In genomic region chr7:105019269-105019668, GRCh38 we compare ENCODE assay signal across 14 cellular contexts. TPM values are rescaled to one million over a fixed set of nuclear protein-coding genes. Genes with fewer than 3 reads are reported as not detected.
DNase-seq lines count a peak whose midpoint lies in the region; ATAC-seq and TF ChIP-seq lines count a peak whose summit lies in the region.
"Had no signal": no experiment of that assay in that cellular context is flagged by ENCODE, and none has a peak within 500 bp of the region (broad histone marks: within the 10 kb centered on the region; RNA-seq: fewer than 3 reads in every experiment).

No MANE protein-coding gene starts in this region.

- no peak overlapping the region for H3K4me3 ChIP-seq in esophagus muscularis mucosa
- H3K4me3 ChIP-seq: K562 had no signal

- no peaks in the 10 kb centered on the region for H3K9me3 ChIP-seq in esophagus muscularis mucosa

- ATAC-seq in T-cell (replicated peaks in 1 of 4) (no peak), GM19035 (IDR thresholded peaks at IDR 0.05; ENCODE audit: unreplicated experiment) (no peak), GM21360 (IDR thresholded peaks at IDR 0.05; ENCODE audit: unreplicated experiment) (no peak), HG03460 (IDR thresholded peaks at IDR 0.05; ENCODE audit: unreplicated experiment) (no peak)
- ATAC-seq in stimulated activated naive CD8-positive, alpha-beta T cell treated with anti-CD3 and anti-CD28 coated beads, Interleukin-15, amount 100 ng/mL, for 72 hours: no peak
- ATAC-seq: K562 had no signal

- H3K9me3 Mint-ChIP-seq in activated naive CD4-positive, alpha-beta T cell treated with anti-CD3 and anti-CD28 coated beads for 36 hours: no peaks in the 10 kb centered on the region
- no peaks in the 10 kb centered on the region for H3K9me3 Mint-ChIP-seq in T-cell
- H3K9me3 Mint-ChIP-seq in stimulated activated naive CD8-positive, alpha-beta T cell treated with anti-CD3 and anti-CD28 coated beads, Interleukin-15, amount 100 ng/mL, for 72 hours: no peaks in the 10 kb centered on the region

- H3K36me3 Mint-ChIP-seq in activated naive CD4-positive, alpha-beta T cell treated with anti-CD3 and anti-CD28 coated beads for 36 hours (ENCODE audit: low read depth): peaks cover 32% of the 10 kb centered on the region
- H3K36me3 Mint-ChIP-seq in T-cell: peaks cover 6% of the 10 kb centered on the region

- no peak overlapping the region for H3K27ac Mint-ChIP-seq in activated naive CD4-positive, alpha-beta T cell treated with anti-CD3 and anti-CD28 coated beads for 36 hours
- H3K27ac Mint-ChIP-seq in T-cell: peak overlapping the region in 1 of 2 donors; percentile 43
- no peak overlapping the region for H3K27ac Mint-ChIP-seq in stimulated activated naive CD8-positive, alpha-beta T cell treated with anti-CD3 and anti-CD28 coated beads, Interleukin-15, amount 100 ng/mL, for 72 hours

- peak overlapping the region; percentile 40 to 100 (median 45) for H3K27ac ChIP-seq in esophagus muscularis mucosa (replicated peaks in 1 of 4)

- no peaks in the 10 kb centered on the region for H3K27me3 Mint-ChIP-seq in activated naive CD4-positive, alpha-beta T cell treated with anti-CD3 and anti-CD28 coated beads for 36 hours (ENCODE audit: low read depth)
- no peaks in the 10 kb centered on the region for H3K27me3 Mint-ChIP-seq in T-cell
- no peaks in the 10 kb centered on the region for H3K27me3 Mint-ChIP-seq in stimulated activated naive CD8-positive, alpha-beta T cell treated with anti-CD3 and anti-CD28 coated beads, Interleukin-15, amount 100 ng/mL, for 72 hours

- H3K36me3 ChIP-seq in esophagus muscularis mucosa: no peaks in the 10 kb centered on the region

- peak overlapping the region; percentile 24 for H3K4me3 Mint-ChIP-seq in activated naive CD4-positive, alpha-beta T cell treated with anti-CD3 and anti-CD28 coated beads for 36 hours
- peak overlapping the region in 2 of 3 donors; percentile 59 to 97 for H3K4me3 Mint-ChIP-seq in T-cell
- peak overlapping the region; percentile 21 to 73 for H3K4me3 Mint-ChIP-seq in stimulated activated naive CD8-positive, alpha-beta T cell treated with anti-CD3 and anti-CD28 coated beads, Interleukin-15, amount 100 ng/mL, for 72 hours

- POLR2A ChIA-PET in T-cell (lab: Charles Lee): interaction anchor here (0.5 to 2.5 kb wide), 7 partner anchors 9 to 42 kb away, joined by 3 to 19 read pairs (median 4); no protein-coding TSS in a partner anchor

- no peaks in the 10 kb centered on the region for H3K27me3 ChIP-seq in esophagus muscularis mucosa

- TF ChIP-seq CTCF in esophagus muscularis mucosa (IDR thresholded peaks at IDR 0.05): no peak

- TF ChIP-seq POLR2A in esophagus muscularis mucosa (IDR thresholded peaks at IDR 0.05; ENCODE audit: low read depth): no peak

- intact Hi-C loops in activated naive CD4-positive, alpha-beta T cell treated with anti-CD3 and anti-CD28 coated beads for 36 hours (cut with micrococcal nuclease): no loop called here
- intact Hi-C loops in esophagus muscularis mucosa (cut with DNase I): no loop called here

- H3K4me1 Mint-ChIP-seq in activated naive CD4-positive, alpha-beta T cell treated with anti-CD3 and anti-CD28 coated beads for 36 hours (ENCODE audit: low read depth): peaks cover 53% of the 10 kb centered on the region
- peaks cover 65 to 70% (median 67%) of the 10 kb centered on the region in 3 donors for H3K4me1 Mint-ChIP-seq in T-cell
- peaks cover 57% of the 10 kb centered on the region for H3K4me1 Mint-ChIP-seq in stimulated activated naive CD8-positive, alpha-beta T cell treated with anti-CD3 and anti-CD28 coated beads, Interleukin-15, amount 100 ng/mL, for 72 hours

- DNase-seq in activated naive CD4-positive, alpha-beta T cell treated with anti-CD3 and anti-CD28 coated beads for 36 hours: no peak
- no peak for DNase-seq in activated naive CD4-positive, alpha-beta T cell (lab: John Stamatoyannopoulos, UW)
- no peak for DNase-seq in T-cell
- no peak for DNase-seq in esophagus muscularis mucosa (ENCODE audit: extremely low spot score)
- no peak for DNase-seq in stimulated activated naive CD8-positive, alpha-beta T cell treated with anti-CD3 and anti-CD28 coated beads, Interleukin-15, amount 100 ng/mL, for 72 hours
- DNase-seq: amygdala, DMS153, NCI-H1694 treated with DMSO at 0.1 percent for 48 hours, NCI-H82, SHP77 had no signal

- WGBS in esophagus muscularis mucosa: 41% methylated on average over 3 of the region's 3 CpGs

- TF ChIP-seq EP300 in esophagus muscularis mucosa (IDR thresholded peaks at IDR 0.05): no peak

- CTCF ChIA-PET in activated naive CD4-positive, alpha-beta T cell treated with anti-CD3 and anti-CD28 coated beads for 36 hours (lab: Charles Lee): interaction anchor here (0.6 kb wide), 1 partner anchor 504 kb away, joined by 3 read pairs; no protein-coding TSS in a partner anchor
- CTCF ChIA-PET in T-cell (lab: Charles Lee): interaction anchor here (0.5 to 8.8 kb wide), 6 partner anchors 9 to 418 kb away, joined by 3 to 196 read pairs (median 6); no protein-coding TSS in a partner anchor

- H3K4me1 ChIP-seq in esophagus muscularis mucosa: peaks cover 54 to 79% (median 77%) of the 10 kb centered on the region in 4 donors

RNA-seq across cellular contexts. Expression of gene KMT2E, which starts 5.3 kb away (rescaled TPM):
- 10 to 100 TPM; 63.3 to 63.4 TPM for total RNA-seq in activated naive CD4-positive, alpha-beta T cell treated with anti-CD3 and anti-CD28 coated beads for 36 hours
- total RNA-seq in T-cell (100 to 1,000 TPM; 164 to 260 (median 169) TPM), esophagus muscularis mucosa (100 to 1,000 TPM in 2 of 4 donors, 10 to 100 TPM in 2; 77.0 to 109 (median 94.0) TPM)

Comparison
In these comparisons a context has a peak if more than half of its experiments do, and no peak if none do; other contexts are left out.
1. H3K4me3 Mint-ChIP-seq: peak in every context shown above with its lines; median percentile 78 in T-cell; 47 in stimulated activated naive CD8-positive, alpha-beta T cell treated with anti-CD3 and anti-CD28 coated beads, Interleukin-15, amount 100 ng/mL, for 72 hours; 24 in activated naive CD4-positive, alpha-beta T cell treated with anti-CD3 and anti-CD28 coated beads for 36 hours.